25 cellular contexts compared by ENCODE assay signal in genomic region chr4:178148106-178148505, GRCh38.
"Had no signal": no experiment of that assay in that cellular context is flagged by ENCODE, and none has a peak within 500 bp of the region (broad histone marks: within the 10 kb centered on the region; RNA-seq: fewer than 3 reads in every experiment).

No MANE protein-coding gene starts in this region.

- H3K27me3 Mint-ChIP-seq: activated CD4-positive, alpha-beta T cell treated with anti-CD3 and anti-CD28 coated beads for 36 hours; activated CD8-positive, alpha-beta T cell treated with anti-CD3 and anti-CD28 coated beads for 36 hours; activated naive CD8-positive, alpha-beta T cell treated with anti-CD3 and anti-CD28 coated beads, Interleukin-2, amount 10 ng/mL, durations not matched to agents 7 days and 5 days; T-helper 17 cell had no signal

- H3K27me3 ChIP-seq: breast epithelium had no signal

- ATAC-seq: activated CD4-positive, alpha-beta T cell treated with anti-CD3 and anti-CD28 coated beads for 36 hours; activated CD8-positive, alpha-beta T cell treated with anti-CD3 and anti-CD28 coated beads for 36 hours; activated T-cell treated with anti-CD3 and anti-CD28 coated beads, Interleukin-2, amount 50 U/mL, for 72 hours; K562; T-helper 17 cell had no signal

- DNase-seq: activated CD4-positive, alpha-beta T cell treated with anti-CD3 and anti-CD28 coated beads for 36 hours; activated CD8-positive, alpha-beta memory T cell treated with anti-CD3 and anti-CD28 coated beads, Interleukin-2, amount 50 U/mL, for 4 hours; activated CD8-positive, alpha-beta T cell treated with anti-CD3 and anti-CD28 coated beads for 36 hours; activated naive CD4-positive, alpha-beta T cell treated with anti-CD3 and anti-CD28 coated beads, Interleukin-2, amount 50 U/mL, for 16 hours; activated naive CD8-positive, alpha-beta T cell treated with anti-CD3 and anti-CD28 coated beads, Interleukin-2, amount 10 ng/mL, durations not matched to agents 7 days and 5 days; activated T-cell treated with anti-CD3 and anti-CD28 coated beads, Interleukin-2, amount 50 U/mL, for 72 hours; aorta; central memory CD4-positive, alpha-beta T cell; Karpas-422; MM.1S; NCI-H1105; NCI-H1436; NCI-H1694 treated with DMSO at 0.1 percent for 48 hours; NCI-H2029 treated with DMSO at 0.1 percent for 48 hours; NCI-H446; NCI-H526; NCI-H774; SHP77 treated with DMSO at 0.1 percent for 48 hours; T-helper 17 cell; T-helper 9 cell; WERI-Rb-1 had no signal

- H3K36me3 Mint-ChIP-seq: activated naive CD8-positive, alpha-beta T cell treated with anti-CD3 and anti-CD28 coated beads, Interleukin-2, amount 10 ng/mL, durations not matched to agents 7 days and 5 days had no signal

- H3K9me3 ChIP-seq: breast epithelium had no signal

- H3K4me1 ChIP-seq: breast epithelium had no signal

- H3K4me3 Mint-ChIP-seq: activated CD4-positive, alpha-beta T cell treated with anti-CD3 and anti-CD28 coated beads for 36 hours; activated CD8-positive, alpha-beta T cell treated with anti-CD3 and anti-CD28 coated beads for 36 hours; activated naive CD8-positive, alpha-beta T cell treated with anti-CD3 and anti-CD28 coated beads, Interleukin-2, amount 10 ng/mL, durations not matched to agents 7 days and 5 days; activated T-cell treated with anti-CD3 and anti-CD28 coated beads, Interleukin-2, amount 50 U/mL, for 72 hours; T-helper 17 cell had no signal

- H3K9me3 Mint-ChIP-seq: activated naive CD8-positive, alpha-beta T cell treated with anti-CD3 and anti-CD28 coated beads, Interleukin-2, amount 10 ng/mL, durations not matched to agents 7 days and 5 days had no signal

- H3K4me3 ChIP-seq: breast epithelium, K562 had no signal

- H3K36me3 ChIP-seq: breast epithelium, WERI-Rb-1 had no signal

- H3K27ac ChIP-seq: breast epithelium, WERI-Rb-1 had no signal

- H3K27ac Mint-ChIP-seq: activated CD4-positive, alpha-beta T cell treated with anti-CD3 and anti-CD28 coated beads for 36 hours; activated CD8-positive, alpha-beta T cell treated with anti-CD3 and anti-CD28 coated beads for 36 hours; activated naive CD8-positive, alpha-beta T cell treated with anti-CD3 and anti-CD28 coated beads, Interleukin-2, amount 10 ng/mL, durations not matched to agents 7 days and 5 days; activated T-cell treated with anti-CD3 and anti-CD28 coated beads, Interleukin-2, amount 50 U/mL, for 72 hours; T-helper 17 cell had no signal

- H3K4me1 Mint-ChIP-seq: activated CD4-positive, alpha-beta T cell treated with anti-CD3 and anti-CD28 coated beads for 36 hours; activated naive CD8-positive, alpha-beta T cell treated with anti-CD3 and anti-CD28 coated beads, Interleukin-2, amount 10 ng/mL, durations not matched to agents 7 days and 5 days; T-helper 17 cell had no signal

- FAIRE-seq: K562, RCC 7860, TTC549 had no signal
